In the genomic region with DNA sequence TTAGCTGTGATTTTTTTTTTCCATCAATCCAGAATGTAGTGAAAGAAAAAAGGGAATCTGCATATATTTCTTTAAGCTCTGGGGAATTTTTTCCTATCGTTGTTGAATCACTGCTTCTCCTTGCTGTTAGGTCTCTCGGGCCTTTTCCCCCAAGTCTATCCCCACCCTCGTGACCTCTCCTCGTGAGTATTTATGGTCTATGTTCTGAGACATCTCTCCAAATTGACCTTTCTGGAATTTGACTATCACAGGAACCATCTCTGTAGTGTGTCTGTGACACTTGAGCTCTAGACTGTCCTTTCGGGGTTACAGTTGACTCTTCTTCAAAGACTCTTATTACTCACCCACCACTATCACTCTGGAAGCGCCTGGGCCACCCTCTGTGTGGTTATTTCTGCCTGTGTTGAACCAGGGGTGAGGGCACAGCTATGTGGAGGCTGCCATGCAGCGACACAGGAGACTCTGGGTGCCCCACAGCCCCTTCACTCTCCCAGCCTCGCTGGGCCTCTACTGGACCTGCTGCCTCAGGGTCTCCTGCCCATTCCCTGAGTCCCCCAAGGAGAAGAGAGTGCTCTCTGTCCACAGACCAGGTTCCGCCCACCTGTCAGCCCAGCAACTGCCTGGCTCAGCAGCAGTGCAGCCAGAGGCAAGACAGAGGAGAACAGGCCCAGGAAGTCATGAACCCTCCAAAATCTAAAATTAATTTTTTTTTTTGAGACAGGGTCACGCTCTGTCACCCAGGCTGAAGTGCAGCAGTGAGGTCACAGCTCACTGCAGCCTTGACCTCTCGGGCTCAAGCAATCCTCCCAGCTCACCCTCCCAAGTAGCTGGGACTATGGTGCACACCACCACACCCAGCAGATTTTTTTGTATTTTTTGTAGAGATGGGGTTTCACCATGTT, we compare ENCODE assay signal across 1 cellular context.
TF ChIP-seq lines count a peak whose summit lies in the region.

No MANE protein-coding gene starts in this region.

TF ChIP-seq in GM23338, 12 proteins besides CTCF, POLR2A, EP300 and RAD21 (continued from another document):
- TF ChIP-seq ZNF462 (CRISPR knock-in tag; IDR thresholded peaks at IDR 0.05) (no peak), EZH2 (IDR thresholded peaks at IDR 0.05; ENCODE audit: low read depth, unreplicated experiment) (no peak), ZNF331 (CRISPR knock-in tag; IDR thresholded peaks at IDR 0.05; ENCODE audit: low read depth) (no peak), POLR2AphosphoS5 (IDR thresholded peaks at IDR 0.05; ENCODE audit: low read depth) (no peak), ZNF114 (CRISPR knock-in tag; IDR thresholded peaks at IDR 0.05) (no peak), JUNB (IDR thresholded peaks at IDR 0.05; ENCODE audit: unreplicated experiment) (no peak), STAT1 (IDR thresholded peaks at IDR 0.05; ENCODE audit: unreplicated experiment) (no peak)
- TF ChIP-seq, protein P1, sequence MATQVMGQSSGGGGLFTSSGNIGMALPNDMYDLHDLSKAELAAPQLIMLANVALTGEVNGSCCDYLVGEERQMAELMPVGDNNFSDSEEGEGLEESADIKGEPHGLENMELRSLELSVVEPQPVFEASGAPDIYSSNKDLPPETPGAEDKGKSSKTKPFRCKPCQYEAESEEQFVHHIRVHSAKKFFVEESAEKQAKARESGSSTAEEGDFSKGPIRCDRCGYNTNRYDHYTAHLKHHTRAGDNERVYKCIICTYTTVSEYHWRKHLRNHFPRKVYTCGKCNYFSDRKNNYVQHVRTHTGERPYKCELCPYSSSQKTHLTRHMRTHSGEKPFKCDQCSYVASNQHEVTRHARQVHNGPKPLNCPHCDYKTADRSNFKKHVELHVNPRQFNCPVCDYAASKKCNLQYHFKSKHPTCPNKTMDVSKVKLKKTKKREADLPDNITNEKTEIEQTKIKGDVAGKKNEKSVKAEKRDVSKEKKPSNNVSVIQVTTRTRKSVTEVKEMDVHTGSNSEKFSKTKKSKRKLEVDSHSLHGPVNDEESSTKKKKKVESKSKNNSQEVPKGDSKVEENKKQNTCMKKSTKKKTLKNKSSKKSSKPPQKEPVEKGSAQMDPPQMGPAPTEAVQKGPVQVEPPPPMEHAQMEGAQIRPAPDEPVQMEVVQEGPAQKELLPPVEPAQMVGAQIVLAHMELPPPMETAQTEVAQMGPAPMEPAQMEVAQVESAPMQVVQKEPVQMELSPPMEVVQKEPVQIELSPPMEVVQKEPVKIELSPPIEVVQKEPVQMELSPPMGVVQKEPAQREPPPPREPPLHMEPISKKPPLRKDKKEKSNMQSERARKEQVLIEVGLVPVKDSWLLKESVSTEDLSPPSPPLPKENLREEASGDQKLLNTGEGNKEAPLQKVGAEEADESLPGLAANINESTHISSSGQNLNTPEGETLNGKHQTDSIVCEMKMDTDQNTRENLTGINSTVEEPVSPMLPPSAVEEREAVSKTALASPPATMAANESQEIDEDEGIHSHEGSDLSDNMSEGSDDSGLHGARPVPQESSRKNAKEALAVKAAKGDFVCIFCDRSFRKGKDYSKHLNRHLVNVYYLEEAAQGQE (IDR thresholded peaks at IDR 0.05; ENCODE audit: unreplicated experiment): no peak
- TF ChIP-seq, protein P2, sequence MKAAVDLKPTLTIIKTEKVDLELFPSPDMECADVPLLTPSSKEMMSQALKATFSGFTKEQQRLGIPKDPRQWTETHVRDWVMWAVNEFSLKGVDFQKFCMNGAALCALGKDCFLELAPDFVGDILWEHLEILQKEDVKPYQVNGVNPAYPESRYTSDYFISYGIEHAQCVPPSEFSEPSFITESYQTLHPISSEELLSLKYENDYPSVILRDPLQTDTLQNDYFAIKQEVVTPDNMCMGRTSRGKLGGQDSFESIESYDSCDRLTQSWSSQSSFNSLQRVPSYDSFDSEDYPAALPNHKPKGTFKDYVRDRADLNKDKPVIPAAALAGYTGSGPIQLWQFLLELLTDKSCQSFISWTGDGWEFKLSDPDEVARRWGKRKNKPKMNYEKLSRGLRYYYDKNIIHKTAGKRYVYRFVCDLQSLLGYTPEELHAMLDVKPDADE (IDR thresholded peaks at IDR 0.05): no peak
